Comparison of ENCODE assay signal across 1 cellular context in genomic region chr10:86521620-86522384, GRCh38.
TF ChIP-seq lines count a peak whose summit lies in the region.

WAPL (minus strand) TSS chr10:86521792; CDS start chr10:86518069, 3,723 bp downstream.

TF ChIP-seq in HepG2, 621 proteins besides CTCF, POLR2A, EP300 and RAD21 (continued from another document and continues in another):
- peak; percentile 66 for TF ChIP-seq ZSCAN31 (CRISPR knock-in tag; IDR thresholded peaks at IDR 0.05; ENCODE audit: low read depth)
- TF ChIP-seq EEA1 (CRISPR knock-in tag; IDR thresholded peaks at IDR 0.05; ENCODE audit: borderline replicate concordance): peak; percentile 26; the same call in 1 of the 2 replicates
- no peak; the same call in 1 of the 2 replicates for TF ChIP-seq ZBTB26 (CRISPR knock-in tag; IDR thresholded peaks at IDR 0.05; ENCODE audit: borderline replicate concordance)
- peak; percentile 63; the same call in 1 of the 2 replicates for TF ChIP-seq ZNF333 (CRISPR knock-in tag; IDR thresholded peaks at IDR 0.05; ENCODE audit: borderline replicate concordance)
- no peak for TF ChIP-seq HMG20B (CRISPR knock-in tag; conservative IDR thresholded peaks at IDR 0.05)
- peak; percentile 46; the same call in 1 of the 2 replicates for TF ChIP-seq ISL2 (CRISPR knock-in tag; IDR thresholded peaks at IDR 0.05)
- no peak for TF ChIP-seq BHLHE40 (IDR thresholded peaks at IDR 0.05; ENCODE audit: low read length)
- TF ChIP-seq ZFP36L1 (CRISPR knock-in tag; IDR thresholded peaks at IDR 0.05): no peak
- 0 out of 2 replicates have a peak, but pooled peaks have one; percentile 6 for TF ChIP-seq WIZ (CRISPR knock-in tag; IDR thresholded peaks at IDR 0.05)
- TF ChIP-seq KAT7 (CRISPR knock-in tag; IDR thresholded peaks at IDR 0.05; ENCODE audit: borderline replicate concordance): peak; percentile 50; the same call in 1 of the 2 replicates
- 0 out of 2 replicates have a peak, but pooled peaks have one; percentile 19 for TF ChIP-seq ZNF446 (CRISPR knock-in tag; IDR thresholded peaks at IDR 0.05)
- TF ChIP-seq FOXJ3 (CRISPR knock-in tag; IDR thresholded peaks at IDR 0.05; ENCODE audit: borderline replicate concordance): no peak
- 0 out of 2 replicates have a peak, but pooled peaks have one; percentile 93 for TF ChIP-seq ZNF550 (CRISPR knock-in tag; IDR thresholded peaks at IDR 0.05; ENCODE audit: borderline replicate concordance)
- TF ChIP-seq ZNF362 (CRISPR knock-in tag; IDR thresholded peaks at IDR 0.05; ENCODE audit: borderline replicate concordance): no peak
- no peak for TF ChIP-seq MTA3 (CRISPR knock-in tag; IDR thresholded peaks at IDR 0.05)
- peak; percentile 94; the same call in 1 of the 2 replicates for TF ChIP-seq ZNF598 (CRISPR knock-in tag; IDR thresholded peaks at IDR 0.05; ENCODE audit: borderline replicate concordance)
- TF ChIP-seq SMARCE1 (IDR thresholded peaks at IDR 0.05; ENCODE audit: borderline replicate concordance): no peak
- TF ChIP-seq SSRP1 (CRISPR knock-in tag; IDR thresholded peaks at IDR 0.05): no peak
- TF ChIP-seq ZNF770 (CRISPR knock-in tag; IDR thresholded peaks at IDR 0.05): peak; percentile 84
- peak; percentile 76; the same call in 1 of the 2 replicates for TF ChIP-seq ZNF788 (CRISPR knock-in tag; IDR thresholded peaks at IDR 0.05; ENCODE audit: borderline replicate concordance)
- no peak for TF ChIP-seq ZNF512B (CRISPR knock-in tag; IDR thresholded peaks at IDR 0.05; ENCODE audit: borderline replicate concordance)
- peak; percentile 91 for TF ChIP-seq TFDP1 (CRISPR knock-in tag; IDR thresholded peaks at IDR 0.05; ENCODE audit: borderline replicate concordance)
- no peak for TF ChIP-seq ZNF253 (CRISPR knock-in tag; IDR thresholded peaks at IDR 0.05; ENCODE audit: borderline replicate concordance)
- TF ChIP-seq NAIF1 (CRISPR knock-in tag; IDR thresholded peaks at IDR 0.05; ENCODE audit: borderline replicate concordance): peak; percentile 96
- TF ChIP-seq TGIF2 (CRISPR knock-in tag; IDR thresholded peaks at IDR 0.05): peak; percentile 73
- TF ChIP-seq ZNF563 (CRISPR knock-in tag; IDR thresholded peaks at IDR 0.05): no peak; the same call in none of the 2 replicates
- no peak for TF ChIP-seq ATF1 (CRISPR knock-in tag; IDR thresholded peaks at IDR 0.05)
- no peak for TF ChIP-seq HMG20A (CRISPR knock-in tag; IDR thresholded peaks at IDR 0.05; ENCODE audit: borderline replicate concordance)
- TF ChIP-seq YEATS2 (CRISPR knock-in tag; IDR thresholded peaks at IDR 0.05; ENCODE audit: borderline replicate concordance): peak; percentile 33; the same call in 1 of the 2 replicates
- TF ChIP-seq NFKB2 (CRISPR knock-in tag; IDR thresholded peaks at IDR 0.05; ENCODE audit: borderline replicate concordance): peak; percentile 66; the same call in 1 of the 2 replicates
- peak; percentile 94 for TF ChIP-seq SRY (CRISPR knock-in tag; IDR thresholded peaks at IDR 0.05)
- TF ChIP-seq ZNF160 (CRISPR knock-in tag; IDR thresholded peaks at IDR 0.05): 0 out of 2 replicates have a peak, but pooled peaks have one; percentile 54
- peak; percentile 62; the same call in 1 of the 2 replicates for TF ChIP-seq NFAT5 (CRISPR knock-in tag; IDR thresholded peaks at IDR 0.05)
- TF ChIP-seq NFIB (CRISPR knock-in tag; IDR thresholded peaks at IDR 0.05; ENCODE audit: borderline replicate concordance): no peak
- TF ChIP-seq HNF4A (CRISPR knock-in tag; IDR thresholded peaks at IDR 0.05): no peak
- TF ChIP-seq SKI (IDR thresholded peaks at IDR 0.05; ENCODE audit: partially characterized antibody): peak; percentile 8
- no peak for TF ChIP-seq SP2 (CRISPR knock-in tag; IDR thresholded peaks at IDR 0.05)
- TF ChIP-seq SKIL (CRISPR knock-in tag; IDR thresholded peaks at IDR 0.05; ENCODE audit: borderline replicate concordance): peak; percentile 52; the same call in 1 of the 2 replicates
- no peak for TF ChIP-seq SNAPC5 (CRISPR knock-in tag; IDR thresholded peaks at IDR 0.05; ENCODE audit: borderline replicate concordance)
- peak; percentile 72; the same call in 1 of the 2 replicates for TF ChIP-seq SUZ12 (IDR thresholded peaks at IDR 0.05; ENCODE audit: low read depth, low read length)
- no peak; the same call in 1 of the 2 replicates for TF ChIP-seq PPARG (CRISPR knock-in tag; conservative IDR thresholded peaks at IDR 0.05)
- TF ChIP-seq MATR3 (CRISPR knock-in tag; IDR thresholded peaks at IDR 0.05): no peak
- peak; percentile 80 for TF ChIP-seq BCL3 (CRISPR knock-in tag; IDR thresholded peaks at IDR 0.05)
- TF ChIP-seq ZBTB38 (CRISPR knock-in tag; IDR thresholded peaks at IDR 0.05): peak; percentile 61; the same call in 1 of the 2 replicates
- TF ChIP-seq ZNF781 (CRISPR knock-in tag; IDR thresholded peaks at IDR 0.05; ENCODE audit: borderline replicate concordance, not compliant biosample characterization): no peak
- TF ChIP-seq ATM (IDR thresholded peaks at IDR 0.05; ENCODE audit: borderline replicate concordance): no peak
- TF ChIP-seq ZNF335 (CRISPR knock-in tag; IDR thresholded peaks at IDR 0.05): no peak
- peak; percentile 92; the same call in 1 of the 2 replicates for TF ChIP-seq CAMTA2 (CRISPR knock-in tag; IDR thresholded peaks at IDR 0.05; ENCODE audit: borderline replicate concordance)
